Comparison of ENCODE assay signal across 2 cellular contexts in genomic region chr19:1828279-1829238, GRCh38.
TF ChIP-seq lines count a peak whose summit lies in the region.

No MANE protein-coding gene starts in this region.

TF ChIP-seq in HCT116, 20 proteins besides CTCF, POLR2A, EP300 and RAD21:
- TF ChIP-seq EZH2phosphoT487 (IDR thresholded peaks at IDR 0.05; ENCODE audit: borderline replicate concordance) = no peak
- TF ChIP-seq YY1 (IDR thresholded peaks at IDR 0.05; ENCODE audit: extremely low read depth, insufficient replicate concordance, low read depth, low read length) = no peak
- TF ChIP-seq, protein P1, sequence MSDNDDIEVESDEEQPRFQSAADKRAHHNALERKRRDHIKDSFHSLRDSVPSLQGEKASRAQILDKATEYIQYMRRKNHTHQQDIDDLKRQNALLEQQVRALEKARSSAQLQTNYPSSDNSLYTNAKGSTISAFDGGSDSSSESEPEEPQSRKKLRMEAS (IDR thresholded peaks at IDR 0.05) = no peak
- TF ChIP-seq ZBTB33 (IDR thresholded peaks at IDR 0.05; ENCODE audit: extremely low read depth, insufficient replicate concordance, low read length) = no peak
- no peak for TF ChIP-seq ZFX (IDR thresholded peaks at IDR 0.05)
- no peak for TF ChIP-seq TCF7L2 (IDR thresholded peaks at IDR 0.05; ENCODE audit: borderline replicate concordance, extremely low read depth, insufficient read depth, insufficient read length)
- TF ChIP-seq POLR2AphosphoS5 (IDR thresholded peaks at IDR 0.05; ENCODE audit: low read depth, low read length) = no peak
- TF ChIP-seq FOSL1 (IDR thresholded peaks at IDR 0.05; ENCODE audit: low read depth) = no peak

TF ChIP-seq in K562, 482 proteins besides CTCF, POLR2A, EP300 and RAD21:
- TF ChIP-seq, protein P2, sequence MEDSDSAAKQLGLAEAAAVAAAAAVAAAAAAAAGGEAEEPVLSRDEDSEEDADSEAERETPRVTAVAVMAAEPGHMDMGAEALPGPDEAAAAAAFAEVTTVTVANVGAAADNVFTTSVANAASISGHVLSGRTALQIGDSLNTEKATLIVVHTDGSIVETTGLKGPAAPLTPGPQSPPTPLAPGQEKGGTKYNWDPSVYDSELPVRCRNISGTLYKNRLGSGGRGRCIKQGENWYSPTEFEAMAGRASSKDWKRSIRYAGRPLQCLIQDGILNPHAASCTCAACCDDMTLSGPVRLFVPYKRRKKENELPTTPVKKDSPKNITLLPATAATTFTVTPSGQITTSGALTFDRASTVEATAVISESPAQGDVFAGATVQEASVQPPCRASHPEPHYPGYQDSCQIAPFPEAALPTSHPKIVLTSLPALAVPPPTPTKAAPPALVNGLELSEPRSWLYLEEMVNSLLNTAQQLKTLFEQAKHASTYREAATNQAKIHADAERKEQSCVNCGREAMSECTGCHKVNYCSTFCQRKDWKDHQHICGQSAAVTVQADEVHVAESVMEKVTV (CRISPR knock-in tag; IDR thresholded peaks at IDR 0.05) = no peak
- no peak for TF ChIP-seq NFIX (CRISPR knock-in tag; IDR thresholded peaks at IDR 0.05; ENCODE audit: low read depth)
- no peak for TF ChIP-seq PREB (CRISPR knock-in tag; IDR thresholded peaks at IDR 0.05)
- no peak for TF ChIP-seq SOX6 (IDR thresholded peaks at IDR 0.05)
- no peak for TF ChIP-seq FOXO4 (CRISPR knock-in tag; IDR thresholded peaks at IDR 0.05)
- TF ChIP-seq NELFE (IDR thresholded peaks at IDR 0.05; ENCODE audit: insufficient read depth, insufficient read length) = no peak
- no peak for TF ChIP-seq BRF2 (IDR thresholded peaks at IDR 0.05; ENCODE audit: borderline replicate concordance, insufficient read depth, insufficient read length)
- no peak for TF ChIP-seq ZNF644 (tag; IDR thresholded peaks at IDR 0.05; ENCODE audit: low read depth)
- TF ChIP-seq, protein P3, sequence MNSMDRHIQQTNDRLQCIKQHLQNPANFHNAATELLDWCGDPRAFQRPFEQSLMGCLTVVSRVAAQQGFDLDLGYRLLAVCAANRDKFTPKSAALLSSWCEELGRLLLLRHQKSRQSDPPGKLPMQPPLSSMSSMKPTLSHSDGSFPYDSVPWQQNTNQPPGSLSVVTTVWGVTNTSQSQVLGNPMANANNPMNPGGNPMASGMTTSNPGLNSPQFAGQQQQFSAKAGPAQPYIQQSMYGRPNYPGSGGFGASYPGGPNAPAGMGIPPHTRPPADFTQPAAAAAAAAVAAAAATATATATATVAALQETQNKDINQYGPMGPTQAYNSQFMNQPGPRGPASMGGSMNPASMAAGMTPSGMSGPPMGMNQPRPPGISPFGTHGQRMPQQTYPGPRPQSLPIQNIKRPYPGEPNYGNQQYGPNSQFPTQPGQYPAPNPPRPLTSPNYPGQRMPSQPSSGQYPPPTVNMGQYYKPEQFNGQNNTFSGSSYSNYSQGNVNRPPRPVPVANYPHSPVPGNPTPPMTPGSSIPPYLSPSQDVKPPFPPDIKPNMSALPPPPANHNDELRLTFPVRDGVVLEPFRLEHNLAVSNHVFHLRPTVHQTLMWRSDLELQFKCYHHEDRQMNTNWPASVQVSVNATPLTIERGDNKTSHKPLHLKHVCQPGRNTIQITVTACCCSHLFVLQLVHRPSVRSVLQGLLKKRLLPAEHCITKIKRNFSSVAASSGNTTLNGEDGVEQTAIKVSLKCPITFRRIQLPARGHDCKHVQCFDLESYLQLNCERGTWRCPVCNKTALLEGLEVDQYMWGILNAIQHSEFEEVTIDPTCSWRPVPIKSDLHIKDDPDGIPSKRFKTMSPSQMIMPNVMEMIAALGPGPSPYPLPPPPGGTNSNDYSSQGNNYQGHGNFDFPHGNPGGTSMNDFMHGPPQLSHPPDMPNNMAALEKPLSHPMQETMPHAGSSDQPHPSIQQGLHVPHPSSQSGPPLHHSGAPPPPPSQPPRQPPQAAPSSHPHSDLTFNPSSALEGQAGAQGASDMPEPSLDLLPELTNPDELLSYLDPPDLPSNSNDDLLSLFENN (IDR thresholded peaks at IDR 0.05; ENCODE audit: low read depth in 2 of 2, low read length in 2 of 2) = no peak
- no peak for TF ChIP-seq ZNF239 (CRISPR knock-in tag; IDR thresholded peaks at IDR 0.05)
- TF ChIP-seq TBL1XR1 (IDR thresholded peaks at IDR 0.05; ENCODE audit: low read length in 2 of 2) = no peak
- TF ChIP-seq ZBTB11 (CRISPR knock-in tag; IDR thresholded peaks at IDR 0.05) = no peak
- TF ChIP-seq ZBTB33 (CRISPR knock-in tag; IDR thresholded peaks at IDR 0.05) = peak; percentile 66; the same call in 1 of the 2 replicates
- TF ChIP-seq HNRNPL (IDR thresholded peaks at IDR 0.05; ENCODE audit: low read depth, low read length) = peak; percentile 51; the same call in 1 of the 2 replicates
- no peak for TF ChIP-seq ATF7 (IDR thresholded peaks at IDR 0.05)
- no peak for TF ChIP-seq ZNF316 (IDR thresholded peaks at IDR 0.05)
- no peak for TF ChIP-seq KDM2B (CRISPR knock-in tag; IDR thresholded peaks at IDR 0.05)
- TF ChIP-seq TAF7 (tag; IDR thresholded peaks at IDR 0.05) = no peak
- TF ChIP-seq, protein P4, sequence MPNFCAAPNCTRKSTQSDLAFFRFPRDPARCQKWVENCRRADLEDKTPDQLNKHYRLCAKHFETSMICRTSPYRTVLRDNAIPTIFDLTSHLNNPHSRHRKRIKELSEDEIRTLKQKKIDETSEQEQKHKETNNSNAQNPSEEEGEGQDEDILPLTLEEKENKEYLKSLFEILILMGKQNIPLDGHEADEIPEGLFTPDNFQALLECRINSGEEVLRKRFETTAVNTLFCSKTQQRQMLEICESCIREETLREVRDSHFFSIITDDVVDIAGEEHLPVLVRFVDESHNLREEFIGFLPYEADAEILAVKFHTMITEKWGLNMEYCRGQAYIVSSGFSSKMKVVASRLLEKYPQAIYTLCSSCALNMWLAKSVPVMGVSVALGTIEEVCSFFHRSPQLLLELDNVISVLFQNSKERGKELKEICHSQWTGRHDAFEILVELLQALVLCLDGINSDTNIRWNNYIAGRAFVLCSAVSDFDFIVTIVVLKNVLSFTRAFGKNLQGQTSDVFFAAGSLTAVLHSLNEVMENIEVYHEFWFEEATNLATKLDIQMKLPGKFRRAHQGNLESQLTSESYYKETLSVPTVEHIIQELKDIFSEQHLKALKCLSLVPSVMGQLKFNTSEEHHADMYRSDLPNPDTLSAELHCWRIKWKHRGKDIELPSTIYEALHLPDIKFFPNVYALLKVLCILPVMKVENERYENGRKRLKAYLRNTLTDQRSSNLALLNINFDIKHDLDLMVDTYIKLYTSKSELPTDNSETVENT (CRISPR knock-in tag; IDR thresholded peaks at IDR 0.05) = no peak
- no peak for TF ChIP-seq HDAC8 (tag; IDR thresholded peaks at IDR 0.05)
- TF ChIP-seq BRD9 (IDR thresholded peaks at IDR 0.05; ENCODE audit: low read depth, partially characterized antibody) = no peak
- TF ChIP-seq POLR2G (IDR thresholded peaks at IDR 0.05; ENCODE audit: low read depth, low read length) = peak; percentile 59
- TF ChIP-seq PYGO2 (tag; IDR thresholded peaks at IDR 0.05) = no peak
- TF ChIP-seq RBM14 (IDR thresholded peaks at IDR 0.05; ENCODE audit: borderline replicate concordance, insufficient read depth, low read depth, low read length) = no peak
- no peak for TF ChIP-seq ADNP (tag; IDR thresholded peaks at IDR 0.05)
- no peak for TF ChIP-seq ZNF77 (CRISPR knock-in tag; IDR thresholded peaks at IDR 0.05)
- peak; percentile 41 for TF ChIP-seq RBFOX2 (IDR thresholded peaks at IDR 0.05; ENCODE audit: low read depth, low read length)
